2 cellular contexts compared by ENCODE assay signal in the genomic region with DNA sequence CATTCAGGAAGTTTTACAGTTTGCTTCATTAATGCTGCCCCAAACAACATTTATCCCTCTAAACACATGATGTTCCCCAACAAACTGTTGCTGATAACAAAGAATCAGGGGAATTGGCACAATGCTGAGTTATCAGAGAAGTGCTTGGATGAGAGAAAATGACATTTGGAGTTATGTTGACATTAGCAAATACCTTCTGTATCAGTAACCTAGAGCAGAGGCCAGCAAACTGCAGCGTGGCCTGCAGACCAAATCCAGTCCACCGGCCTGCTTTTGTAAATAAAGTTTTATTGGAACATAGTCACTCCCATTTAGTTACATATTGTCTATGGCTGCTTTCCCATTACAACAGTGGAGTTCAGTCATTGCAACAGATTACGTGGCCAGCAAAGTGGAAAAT.
DNase-seq lines count a peak whose midpoint lies in the region; ATAC-seq lines count a peak whose summit lies in the region.
"Not testable (repeated sequence)": the region's sequence is repeated elsewhere in the genome, so short reads cannot be mapped to it uniquely, and the experiment has no call there.

No MANE protein-coding gene starts in this region.

- DNase-seq in Right ventricle myocardium superior, left ventricle myocardium superior: not testable (repeated sequence)

- ATAC-seq in Right ventricle myocardium superior (ENCODE audit: poor library complexity) (peak; percentile 67), left ventricle myocardium superior (peak; percentile 25)

- intact Hi-C loops in Right ventricle myocardium superior (cut with DNase I); left ventricle myocardium superior (cut with micrococcal nuclease): not testable (repeated sequence)
